ENCODE assay signal across 1 cellular context in genomic region chr17:8383143-8383974, GRCh38.
A peak's percentile ranks its signal among the peaks of the same experiment; 100 is the strongest.
TF ChIP-seq lines count a peak whose summit lies in the region.

Gene RPL26, minus strand, starts transcription at chr17:8383193. Its CDS starts 883 bp downstream, at chr17:8382310.

TF ChIP-seq in HEK293, 187 proteins besides CTCF, POLR2A, EP300 and RAD21 (continued from another document):
- TF ChIP-seq ZNF629 (tag by site-specific recombination; IDR thresholded peaks at IDR 0.05) (peak; percentile 74; the same call in 1 of the 2 replicates), ZBTB26 (tag by site-specific recombination; optimal IDR thresholded peaks at IDR 0.05) (peak; percentile 67), TRIM28 (IDR thresholded peaks at IDR 0.05; ENCODE audit: borderline replicate concordance, low read length) (peak; percentile 76; the same call in 1 of the 2 replicates), ZNF416 (tag by site-specific recombination; IDR thresholded peaks at IDR 0.05) (no peak), ZNF24 (tag by site-specific recombination; IDR thresholded peaks at IDR 0.05) (peak; percentile 91), ZNF473 (tag by site-specific recombination; IDR thresholded peaks at IDR 0.05) (no peak), ZNF391 (tag by site-specific recombination; IDR thresholded peaks at IDR 0.05; ENCODE audit: borderline replicate concordance, low read depth) (peak; percentile 82; the same call in 1 of the 2 replicates), SP3 (tag by site-specific recombination; IDR thresholded peaks at IDR 0.05) (peak; percentile 75), FEZF1 (tag by site-specific recombination; IDR thresholded peaks at IDR 0.05) (peak; percentile 37; the same call in 1 of the 2 replicates), PRDM10 (tag by site-specific recombination; IDR thresholded peaks at IDR 0.05) (peak; percentile 94), ZNF654 (tag by site-specific recombination; IDR thresholded peaks at IDR 0.05; ENCODE audit: low read depth) (peak; percentile 47), ZSCAN18 (tag by site-specific recombination; IDR thresholded peaks at IDR 0.05) (no peak; the same call in 1 of the 2 replicates), ZNF791 (tag by site-specific recombination; IDR thresholded peaks at IDR 0.05) (no peak), OVOL3 (tag by site-specific recombination; IDR thresholded peaks at IDR 0.05) (0 out of 2 replicates have a peak, but pooled peaks have one; percentile 23), MZF1 (tag by site-specific recombination; IDR thresholded peaks at IDR 0.05; ENCODE audit: borderline replicate concordance) (peak; percentile 79; the same call in 1 of the 2 replicates), ZFP69B (tag by site-specific recombination; IDR thresholded peaks at IDR 0.05) (peak; percentile 51; the same call in 1 of the 2 replicates), SP2 (tag by site-specific recombination; IDR thresholded peaks at IDR 0.05) (peak; percentile 63), ZBTB1 (tag by site-specific recombination; IDR thresholded peaks at IDR 0.05) (no peak), ZNF660 (tag by site-specific recombination; IDR thresholded peaks at IDR 0.05) (peak; percentile 92), ZNF148 (tag by site-specific recombination; IDR thresholded peaks at IDR 0.05; ENCODE audit: borderline replicate concordance) (no peak), ZNF223 (tag by site-specific recombination; IDR thresholded peaks at IDR 0.05) (peak; percentile 33; the same call in 1 of the 2 replicates), YY2 (tag by site-specific recombination; IDR thresholded peaks at IDR 0.05) (peak; percentile 71; the same call in 1 of the 2 replicates), SP7 (tag by site-specific recombination; IDR thresholded peaks at IDR 0.05) (peak; percentile 87), ZSCAN16 (tag by site-specific recombination; IDR thresholded peaks at IDR 0.05) (peak; percentile 13; the same call in 1 of the 2 replicates), ZNF600 (tag by site-specific recombination; IDR thresholded peaks at IDR 0.05) (peak; percentile 64; the same call in 1 of the 2 replicates)
- TF ChIP-seq, protein P1, sequence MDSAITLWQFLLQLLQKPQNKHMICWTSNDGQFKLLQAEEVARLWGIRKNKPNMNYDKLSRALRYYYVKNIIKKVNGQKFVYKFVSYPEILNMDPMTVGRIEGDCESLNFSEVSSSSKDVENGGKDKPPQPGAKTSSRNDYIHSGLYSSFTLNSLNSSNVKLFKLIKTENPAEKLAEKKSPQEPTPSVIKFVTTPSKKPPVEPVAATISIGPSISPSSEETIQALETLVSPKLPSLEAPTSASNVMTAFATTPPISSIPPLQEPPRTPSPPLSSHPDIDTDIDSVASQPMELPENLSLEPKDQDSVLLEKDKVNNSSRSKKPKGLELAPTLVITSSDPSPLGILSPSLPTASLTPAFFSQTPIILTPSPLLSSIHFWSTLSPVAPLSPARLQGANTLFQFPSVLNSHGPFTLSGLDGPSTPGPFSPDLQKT (IDR thresholded peaks at IDR 0.05; ENCODE audit: borderline replicate concordance, low read depth, low read length) = no peak
- TF ChIP-seq, protein P2, sequence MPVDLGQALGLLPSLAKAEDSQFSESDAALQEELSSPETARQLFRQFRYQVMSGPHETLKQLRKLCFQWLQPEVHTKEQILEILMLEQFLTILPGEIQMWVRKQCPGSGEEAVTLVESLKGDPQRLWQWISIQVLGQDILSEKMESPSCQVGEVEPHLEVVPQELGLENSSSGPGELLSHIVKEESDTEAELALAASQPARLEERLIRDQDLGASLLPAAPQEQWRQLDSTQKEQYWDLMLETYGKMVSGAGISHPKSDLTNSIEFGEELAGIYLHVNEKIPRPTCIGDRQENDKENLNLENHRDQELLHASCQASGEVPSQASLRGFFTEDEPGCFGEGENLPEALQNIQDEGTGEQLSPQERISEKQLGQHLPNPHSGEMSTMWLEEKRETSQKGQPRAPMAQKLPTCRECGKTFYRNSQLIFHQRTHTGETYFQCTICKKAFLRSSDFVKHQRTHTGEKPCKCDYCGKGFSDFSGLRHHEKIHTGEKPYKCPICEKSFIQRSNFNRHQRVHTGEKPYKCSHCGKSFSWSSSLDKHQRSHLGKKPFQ (tag by site-specific recombination; IDR thresholded peaks at IDR 0.05) = no peak
- TF ChIP-seq, protein P3, sequence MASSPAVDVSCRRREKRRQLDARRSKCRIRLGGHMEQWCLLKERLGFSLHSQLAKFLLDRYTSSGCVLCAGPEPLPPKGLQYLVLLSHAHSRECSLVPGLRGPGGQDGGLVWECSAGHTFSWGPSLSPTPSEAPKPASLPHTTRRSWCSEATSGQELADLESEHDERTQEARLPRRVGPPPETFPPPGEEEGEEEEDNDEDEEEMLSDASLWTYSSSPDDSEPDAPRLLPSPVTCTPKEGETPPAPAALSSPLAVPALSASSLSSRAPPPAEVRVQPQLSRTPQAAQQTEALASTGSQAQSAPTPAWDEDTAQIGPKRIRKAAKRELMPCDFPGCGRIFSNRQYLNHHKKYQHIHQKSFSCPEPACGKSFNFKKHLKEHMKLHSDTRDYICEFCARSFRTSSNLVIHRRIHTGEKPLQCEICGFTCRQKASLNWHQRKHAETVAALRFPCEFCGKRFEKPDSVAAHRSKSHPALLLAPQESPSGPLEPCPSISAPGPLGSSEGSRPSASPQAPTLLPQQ (tag by site-specific recombination; IDR thresholded peaks at IDR 0.05) = peak; percentile 59; the same call in 1 of the 2 replicates
